ENCODE assay signal across 1 cellular context in the genomic region with DNA sequence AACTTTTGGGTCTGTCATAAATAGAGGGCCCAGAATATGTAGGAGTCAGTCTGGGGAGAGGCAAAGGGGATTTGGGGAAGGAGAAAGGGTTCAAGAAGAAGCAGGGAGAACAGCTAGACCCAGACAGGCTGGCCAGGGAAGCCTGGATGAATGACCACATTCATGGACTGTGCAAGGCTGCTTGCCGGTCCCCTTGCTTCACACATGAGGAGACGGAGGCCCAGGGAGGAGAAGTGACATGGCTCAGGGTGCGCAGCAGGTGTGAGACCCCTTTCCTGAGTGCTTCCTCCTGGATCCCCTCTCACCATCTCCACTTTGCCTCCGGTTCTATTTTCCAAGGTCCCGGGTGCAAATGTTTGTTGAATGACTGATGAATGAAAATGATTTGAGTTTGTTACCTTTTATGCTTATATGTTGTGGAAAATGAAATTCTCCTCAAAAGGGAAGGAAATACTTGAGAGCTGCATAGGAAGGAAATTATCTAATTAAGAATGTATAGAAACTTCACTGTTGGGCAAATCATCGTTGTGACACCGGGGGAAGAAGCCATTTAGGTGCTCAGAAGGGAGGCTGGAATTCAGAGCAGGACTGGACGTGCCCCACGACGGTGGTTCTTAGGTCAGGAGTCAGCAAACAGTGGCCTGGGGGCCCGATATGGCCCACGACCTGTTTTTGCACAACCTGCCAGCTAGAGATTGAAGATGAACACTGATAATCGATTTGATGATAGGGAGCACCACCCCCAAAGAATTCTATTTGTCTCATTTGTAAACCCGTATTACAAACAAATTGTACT.
TF ChIP-seq lines count a peak whose summit lies in the region.

No MANE protein-coding gene starts in this region.

TF ChIP-seq in K562, 482 proteins besides CTCF, POLR2A, EP300 and RAD21:
- TF ChIP-seq, protein P1, sequence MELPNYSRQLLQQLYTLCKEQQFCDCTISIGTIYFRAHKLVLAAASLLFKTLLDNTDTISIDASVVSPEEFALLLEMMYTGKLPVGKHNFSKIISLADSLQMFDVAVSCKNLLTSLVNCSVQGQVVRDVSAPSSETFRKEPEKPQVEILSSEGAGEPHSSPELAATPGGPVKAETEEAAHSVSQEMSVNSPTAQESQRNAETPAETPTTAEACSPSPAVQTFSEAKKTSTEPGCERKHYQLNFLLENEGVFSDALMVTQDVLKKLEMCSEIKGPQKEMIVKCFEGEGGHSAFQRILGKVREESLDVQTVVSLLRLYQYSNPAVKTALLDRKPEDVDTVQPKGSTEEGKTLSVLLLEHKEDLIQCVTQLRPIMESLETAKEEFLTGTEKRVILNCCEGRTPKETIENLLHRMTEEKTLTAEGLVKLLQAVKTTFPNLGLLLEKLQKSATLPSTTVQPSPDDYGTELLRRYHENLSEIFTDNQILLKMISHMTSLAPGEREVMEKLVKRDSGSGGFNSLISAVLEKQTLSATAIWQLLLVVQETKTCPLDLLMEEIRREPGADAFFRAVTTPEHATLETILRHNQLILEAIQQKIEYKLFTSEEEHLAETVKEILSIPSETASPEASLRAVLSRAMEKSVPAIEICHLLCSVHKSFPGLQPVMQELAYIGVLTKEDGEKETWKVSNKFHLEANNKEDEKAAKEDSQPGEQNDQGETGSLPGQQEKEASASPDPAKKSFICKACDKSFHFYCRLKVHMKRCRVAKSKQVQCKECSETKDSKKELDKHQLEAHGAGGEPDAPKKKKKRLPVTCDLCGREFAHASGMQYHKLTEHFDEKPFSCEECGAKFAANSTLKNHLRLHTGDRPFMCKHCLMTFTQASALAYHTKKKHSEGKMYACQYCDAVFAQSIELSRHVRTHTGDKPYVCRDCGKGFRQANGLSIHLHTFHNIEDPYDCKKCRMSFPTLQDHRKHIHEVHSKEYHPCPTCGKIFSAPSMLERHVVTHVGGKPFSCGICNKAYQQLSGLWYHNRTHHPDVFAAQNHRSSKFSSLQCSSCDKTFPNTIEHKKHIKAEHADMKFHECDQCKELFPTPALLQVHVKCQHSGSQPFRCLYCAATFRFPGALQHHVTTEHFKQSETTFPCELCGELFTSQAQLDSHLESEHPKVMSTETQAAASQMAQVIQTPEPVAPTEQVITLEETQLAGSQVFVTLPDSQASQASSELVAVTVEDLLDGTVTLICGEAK (IDR thresholded peaks at IDR 0.05): no peak
- TF ChIP-seq, protein P1 (CRISPR knock-in tag; IDR thresholded peaks at IDR 0.05): no peak
- TF ChIP-seq TCF3 (CRISPR knock-in tag; IDR thresholded peaks at IDR 0.05): no peak
- no peak for TF ChIP-seq MIER1 (IDR thresholded peaks at IDR 0.05; ENCODE audit: low read depth)
- TF ChIP-seq, protein P2, sequence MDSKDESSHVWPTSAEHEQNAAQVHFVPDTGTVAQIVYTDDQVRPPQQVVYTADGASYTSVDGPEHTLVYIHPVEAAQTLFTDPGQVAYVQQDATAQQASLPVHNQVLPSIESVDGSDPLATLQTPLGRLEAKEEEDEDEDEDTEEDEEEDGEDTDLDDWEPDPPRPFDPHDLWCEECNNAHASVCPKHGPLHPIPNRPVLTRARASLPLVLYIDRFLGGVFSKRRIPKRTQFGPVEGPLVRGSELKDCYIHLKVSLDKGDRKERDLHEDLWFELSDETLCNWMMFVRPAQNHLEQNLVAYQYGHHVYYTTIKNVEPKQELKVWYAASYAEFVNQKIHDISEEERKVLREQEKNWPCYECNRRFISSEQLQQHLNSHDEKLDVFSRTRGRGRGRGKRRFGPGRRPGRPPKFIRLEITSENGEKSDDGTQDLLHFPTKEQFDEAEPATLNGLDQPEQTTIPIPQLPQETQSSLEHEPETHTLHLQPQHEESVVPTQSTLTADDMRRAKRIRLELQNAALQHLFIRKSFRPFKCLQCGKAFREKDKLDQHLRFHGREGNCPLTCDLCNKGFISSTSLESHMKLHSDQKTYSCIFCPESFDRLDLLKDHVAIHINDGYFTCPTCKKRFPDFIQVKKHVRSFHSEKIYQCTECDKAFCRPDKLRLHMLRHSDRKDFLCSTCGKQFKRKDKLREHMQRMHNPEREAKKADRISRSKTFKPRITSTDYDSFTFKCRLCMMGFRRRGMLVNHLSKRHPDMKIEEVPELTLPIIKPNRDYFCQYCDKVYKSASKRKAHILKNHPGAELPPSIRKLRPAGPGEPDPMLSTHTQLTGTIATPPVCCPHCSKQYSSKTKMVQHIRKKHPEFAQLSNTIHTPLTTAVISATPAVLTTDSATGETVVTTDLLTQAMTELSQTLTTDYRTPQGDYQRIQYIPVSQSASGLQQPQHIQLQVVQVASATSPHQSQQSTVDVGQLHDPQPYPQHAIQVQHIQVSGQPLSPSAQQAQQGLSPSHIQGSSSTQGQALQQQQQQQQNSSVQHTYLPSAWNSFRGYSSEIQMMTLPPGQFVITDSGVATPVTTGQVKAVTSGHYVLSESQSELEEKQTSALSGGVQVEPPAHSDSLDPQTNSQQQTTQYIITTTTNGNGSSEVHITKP (IDR thresholded peaks at IDR 0.05; ENCODE audit: partially characterized antibody): peak; percentile 68
- TF ChIP-seq ZNF175 (CRISPR knock-in tag; IDR thresholded peaks at IDR 0.05; ENCODE audit: low read depth): no peak
- no peak for TF ChIP-seq TAF15 (IDR thresholded peaks at IDR 0.05; ENCODE audit: low read depth, low read length)
- TF ChIP-seq, protein P3, sequence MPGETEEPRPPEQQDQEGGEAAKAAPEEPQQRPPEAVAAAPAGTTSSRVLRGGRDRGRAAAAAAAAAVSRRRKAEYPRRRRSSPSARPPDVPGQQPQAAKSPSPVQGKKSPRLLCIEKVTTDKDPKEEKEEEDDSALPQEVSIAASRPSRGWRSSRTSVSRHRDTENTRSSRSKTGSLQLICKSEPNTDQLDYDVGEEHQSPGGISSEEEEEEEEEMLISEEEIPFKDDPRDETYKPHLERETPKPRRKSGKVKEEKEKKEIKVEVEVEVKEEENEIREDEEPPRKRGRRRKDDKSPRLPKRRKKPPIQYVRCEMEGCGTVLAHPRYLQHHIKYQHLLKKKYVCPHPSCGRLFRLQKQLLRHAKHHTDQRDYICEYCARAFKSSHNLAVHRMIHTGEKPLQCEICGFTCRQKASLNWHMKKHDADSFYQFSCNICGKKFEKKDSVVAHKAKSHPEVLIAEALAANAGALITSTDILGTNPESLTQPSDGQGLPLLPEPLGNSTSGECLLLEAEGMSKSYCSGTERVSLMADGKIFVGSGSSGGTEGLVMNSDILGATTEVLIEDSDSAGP (CRISPR knock-in tag; IDR thresholded peaks at IDR 0.05): no peak
